Comparison of ENCODE assay signal across 8 cellular contexts in genomic region chr4:75673027-75673958, GRCh38. TPM values are rescaled to one million over a fixed set of nuclear protein-coding genes. Genes with fewer than 3 reads are reported as not detected.
A peak's percentile ranks its signal among the peaks of the same experiment; 100 is the strongest.
DNase-seq lines count a peak whose midpoint lies in the region; ATAC-seq and TF ChIP-seq lines count a peak whose summit lies in the region.

G3BP2 (minus strand) TSS chr4:75673411; CDS start chr4:75662025, 11,386 bp downstream.

- CTCF ChIA-PET in activated B cell treated with CpG ODN at 0.5 μM for 24 hours (lab: Charles Lee) = interaction anchor here (0.8 to 3.8 kb wide), 3 partner anchors 35 to 267 kb away, joined by 3 to 20 read pairs (median 4); partner anchors contain the start of genes NAAA and USO1

- WGBS in smooth muscle cell (ENCODE audit: low lambda C conversion rate) = under 1% methylated on average over 82 of the region's 83 CpGs

- H3K4me2 ChIP-seq in smooth muscle cell = peak within 1 kb of the TSS; percentile 96

- peaks cover 20% of the 10 kb centered on the region for H3K36me3 Mint-ChIP-seq in activated B cell treated with CpG ODN at 0.5 μM for 24 hours (ENCODE audit: low read depth)

- H3K27ac Mint-ChIP-seq in activated B cell treated with CpG ODN at 0.5 μM for 24 hours = peak within 1 kb of the TSS; percentile 100

- DNase-seq in AG08395 (ENCODE audit: low spot score) = peak; percentile 99
- DNase-seq in NCI-H345 (lab: John Stamatoyannopoulos, UW) = peak; percentile 98
- peak; percentile 90 for DNase-seq in activated B cell treated with CpG ODN at 0.5 μM for 24 hours
- DNase-seq in caudate nucleus (lab: John Stamatoyannopoulos, UW) = peak; percentile 58 to 99 (median 97)
- DNase-seq in iPS-NIHi7 (ENCODE audit: extremely low spot score) = peak; percentile 99
- DNase-seq in smooth muscle cell (lab: John Stamatoyannopoulos, UW; ENCODE audit: unreplicated experiment) = peak; percentile 85

- peaks cover 48% of the 10 kb centered on the region for H3K79me2 ChIP-seq in smooth muscle cell (ENCODE audit: low read depth)

- TF ChIP-seq CTCF in activated B cell treated with CpG ODN at 0.5 μM for 24 hours (IDR thresholded peaks at IDR 0.05) = no peak
- no peak for TF ChIP-seq CTCF in smooth muscle cell (IDR thresholded peaks at IDR 0.05; ENCODE audit: borderline replicate concordance, insufficient read depth, poor library complexity, severe bottlenecking)

- H3K9ac ChIP-seq in smooth muscle cell (ENCODE audit: low read depth) = peak within 1 kb of the TSS; percentile 94

- H3K36me3 ChIP-seq in smooth muscle cell (ENCODE audit: low read depth) = no peaks in the 10 kb centered on the region

- peaks cover 29% of the 10 kb centered on the region for H3K4me1 ChIP-seq in smooth muscle cell (ENCODE audit: low read depth)

- H3K27ac ChIP-seq in caudate nucleus (ENCODE audit: low read depth, low read length) (peak within 1 kb of the TSS; percentile 97), smooth muscle cell (ENCODE audit: low read depth) (peak within 1 kb of the TSS; percentile 87)

- no peaks in the 10 kb centered on the region for H3F3A ChIP-seq in smooth muscle cell (ENCODE audit: low read depth)

- H3K4me3 Mint-ChIP-seq in activated B cell treated with CpG ODN at 0.5 μM for 24 hours = peak within 1 kb of the TSS; percentile 100

- H3K9me3 Mint-ChIP-seq in activated B cell treated with CpG ODN at 0.5 μM for 24 hours = no peaks in the 10 kb centered on the region

- in situ Hi-C loops in GM18951 (cut with MboI; ENCODE audit: low sequenced_read_pairs, unreplicated experiment) = no loop called here

- H4K20me1 ChIP-seq in smooth muscle cell (ENCODE audit: low read depth) = peaks cover 41% of the 10 kb centered on the region

- H3K27me3 Mint-ChIP-seq in activated B cell treated with CpG ODN at 0.5 μM for 24 hours = no peaks in the 10 kb centered on the region

- peaks cover 47% of the 10 kb centered on the region for H3K4me1 Mint-ChIP-seq in activated B cell treated with CpG ODN at 0.5 μM for 24 hours

- ATAC-seq in HG03196 (IDR thresholded peaks at IDR 0.05; ENCODE audit: unreplicated experiment) (peak; percentile 91), activated B cell treated with CpG ODN at 0.5 μM for 24 hours (ENCODE audit: low read depth) (peak; percentile 91)

- intact Hi-C loops in activated B cell treated with CpG ODN at 0.5 μM for 24 hours (cut with micrococcal nuclease) = loop anchor here (1.0 to 5.0 kb wide), 6 partner anchors 18 to 274 kb away; partner anchors contain the start of genes CDKL2, RCHY1, THAP6 and USO1

- H2AFZ ChIP-seq in smooth muscle cell (ENCODE audit: low read depth) = peak within 1 kb of the TSS; percentile 85

- no peaks in the 10 kb centered on the region for H3K27me3 ChIP-seq in smooth muscle cell (ENCODE audit: low read depth)

- no peaks in the 10 kb centered on the region for H3K9me3 ChIP-seq in smooth muscle cell (replicated peaks; ENCODE audit: low read depth)

- peak within 1 kb of the TSS; percentile 87 for H3K4me3 ChIP-seq in smooth muscle cell

- TF ChIP-seq POLR2A in GM18951 (IDR thresholded peaks at IDR 0.05; ENCODE audit: extremely low read depth, insufficient read depth, insufficient read length) = peak; percentile 95

- POLR2A ChIA-PET in activated B cell treated with CpG ODN at 0.5 μM for 24 hours (lab: Charles Lee) = interaction anchor here (0.6 to 7.4 kb wide), 16 partner anchors 9 to 267 kb away, joined by 3 to 90 read pairs (median 4); partner anchors contain the start of genes CDKL2, RCHY1, THAP6 and USO1

RNA-seq across cellular contexts. Expression of gene G3BP2, which starts in this region (rescaled TPM):
- 98.2 and 103 TPM in 2 replicates for total RNA-seq in activated B cell treated with CpG ODN at 0.5 μM for 24 hours
- 149 and 172 TPM in 2 replicates for total RNA-seq in smooth muscle cell
- 81.7 and 84.5 TPM in 2 replicates for polyA plus RNA-seq in smooth muscle cell

Comparison
In these comparisons a context has a peak if more than half of its experiments do, and no peak if none do; other contexts are left out.
1. Peak in every context shown above with its lines: DNase-seq, ATAC-seq, H3K4me3 ChIP-seq and H3K27ac ChIP-seq.